ENCODE assay signal across 27 cellular contexts in the genomic region with DNA sequence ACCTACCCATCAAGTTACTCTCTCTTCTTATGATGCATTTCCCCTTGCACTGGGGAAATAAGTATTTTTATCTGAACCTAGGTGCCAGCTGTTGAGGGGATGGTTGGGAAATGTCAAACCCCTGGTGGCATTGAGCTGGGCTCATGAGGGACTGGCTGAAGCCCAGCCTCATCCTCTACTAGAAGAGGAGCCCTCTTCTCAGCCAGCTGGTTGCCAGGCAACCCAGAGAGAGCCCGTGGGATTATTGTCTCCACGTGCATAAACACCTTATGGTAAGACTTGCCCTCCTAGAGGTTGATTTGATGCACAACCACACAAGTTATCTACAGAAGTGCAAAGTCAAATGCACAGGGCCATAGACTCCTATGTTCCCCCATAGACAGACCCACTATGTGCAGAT.
"Had no signal": no experiment of that assay in that cellular context is flagged by ENCODE, and none has a peak within 500 bp of the region (broad histone marks: within the 10 kb centered on the region; RNA-seq: fewer than 3 reads in every experiment).

No MANE protein-coding gene starts in this region.

- H3K79me2 ChIP-seq: hepatocyte had no signal

- H3K36me3 ChIP-seq: left ventricle myocardium inferior, lower lobe of right lung, ovary, right atrium auricular region, sigmoid colon, tibial nerve, upper lobe of right lung, vagina had no signal

- DNase-seq: effector CD4-positive, alpha-beta T cell; endodermal cell; erythroblast; foreskin keratinocyte; head of caudate nucleus; kidney; left cardiac atrium; left ventricle myocardium inferior; lower lobe of right lung; natural killer cell; ovary; sigmoid colon; stimulated activated CD4-positive, alpha-beta T cell treated with anti-CD3 and anti-CD28 coated beads, Interleukin-2, amount 100 ng/mL, for 24 hours; stimulated activated CD4-positive, alpha-beta T cell treated with anti-CD3 and anti-CD28 coated beads, Interleukin-4, amount 100 ng/mL, for 4 hours; stimulated activated naive B cell treated with anti-CD40 and anti-IgM and Interleukin-4, amounts not matched to agents 10 μg/mL and 1 μg/mL and 100 μg/mL, for 72 hours; stimulated activated naive CD8-positive, alpha-beta T cell treated with anti-CD3 and anti-CD28 coated beads, Interleukin-15, amount 100 ng/mL, for 72 hours; testis; upper lobe of right lung had no signal

- H2AFZ ChIP-seq: hepatocyte had no signal

- H3K4me1 ChIP-seq: foreskin keratinocyte, left ventricle myocardium inferior, lower lobe of right lung, right atrium auricular region, sigmoid colon, testis, tibial nerve, upper lobe of right lung, vagina had no signal

- FAIRE-seq: endothelial cell of umbilical vein, kidney had no signal

- H3K4me3 ChIP-seq: hepatocyte, left ventricle myocardium inferior, lower lobe of right lung, ovary, right atrium auricular region, sigmoid colon, skin epidermis, testis, tibial nerve, upper lobe of right lung, vagina had no signal

- ATAC-seq: foreskin keratinocyte; left cardiac atrium; lower lobe of right lung; natural killer cell; stimulated activated naive B cell treated with anti-CD40 and anti-IgM and Interleukin-4, amounts not matched to agents 10 μg/mL and 1 μg/mL and 100 μg/mL, for 72 hours; stimulated activated naive CD8-positive, alpha-beta T cell treated with anti-CD3 and anti-CD28 coated beads, Interleukin-15, amount 100 ng/mL, for 72 hours; upper lobe of right lung had no signal

- H3K27ac Mint-ChIP-seq: endodermal cell; memory B cell; mesothelial cell of epicardium; natural killer cell; stimulated activated naive B cell treated with anti-CD40 and anti-IgM and Interleukin-4, amounts not matched to agents 10 μg/mL and 1 μg/mL and 100 μg/mL, for 72 hours; stimulated activated naive CD8-positive, alpha-beta T cell treated with anti-CD3 and anti-CD28 coated beads, Interleukin-15, amount 100 ng/mL, for 72 hours had no signal

- H3K4me1 Mint-ChIP-seq: memory B cell; mesothelial cell of epicardium; neural crest cell; stimulated activated naive B cell treated with anti-CD40 and anti-IgM and Interleukin-4, amounts not matched to agents 10 μg/mL and 1 μg/mL and 100 μg/mL, for 72 hours; stimulated activated naive CD8-positive, alpha-beta T cell treated with anti-CD3 and anti-CD28 coated beads, Interleukin-15, amount 100 ng/mL, for 72 hours had no signal

- H3K4me3 Mint-ChIP-seq: endodermal cell; memory B cell; mesothelial cell of epicardium; natural killer cell; neural crest cell; stimulated activated naive B cell treated with anti-CD40 and anti-IgM and Interleukin-4, amounts not matched to agents 10 μg/mL and 1 μg/mL and 100 μg/mL, for 72 hours; stimulated activated naive CD8-positive, alpha-beta T cell treated with anti-CD3 and anti-CD28 coated beads, Interleukin-15, amount 100 ng/mL, for 72 hours had no signal

- H3K36me3 Mint-ChIP-seq: mesothelial cell of epicardium; natural killer cell; stimulated activated naive B cell treated with anti-CD40 and anti-IgM and Interleukin-4, amounts not matched to agents 10 μg/mL and 1 μg/mL and 100 μg/mL, for 72 hours had no signal

- H3K27me3 ChIP-seq: foreskin keratinocyte, hepatocyte, ovary, right atrium auricular region, sigmoid colon, testis, tibial nerve, upper lobe of right lung, vagina had no signal

- H3K9me3 Mint-ChIP-seq: endodermal cell; memory B cell; mesothelial cell of epicardium; natural killer cell; neural crest cell; stimulated activated naive B cell treated with anti-CD40 and anti-IgM and Interleukin-4, amounts not matched to agents 10 μg/mL and 1 μg/mL and 100 μg/mL, for 72 hours had no signal

- H3K9me3 ChIP-seq: left ventricle myocardium inferior, lower lobe of right lung, ovary, right atrium auricular region, sigmoid colon, testis, tibial nerve, upper lobe of right lung, vagina had no signal

- H3K27ac ChIP-seq: foreskin keratinocyte, hepatocyte, left ventricle myocardium inferior, lower lobe of right lung, ovary, right atrium auricular region, sigmoid colon, skin epidermis, testis, tibial nerve, upper lobe of right lung, vagina had no signal

- H3K4me2 ChIP-seq: hepatocyte had no signal
